ENCODE assay signal across 9 cellular contexts in the genomic region with DNA sequence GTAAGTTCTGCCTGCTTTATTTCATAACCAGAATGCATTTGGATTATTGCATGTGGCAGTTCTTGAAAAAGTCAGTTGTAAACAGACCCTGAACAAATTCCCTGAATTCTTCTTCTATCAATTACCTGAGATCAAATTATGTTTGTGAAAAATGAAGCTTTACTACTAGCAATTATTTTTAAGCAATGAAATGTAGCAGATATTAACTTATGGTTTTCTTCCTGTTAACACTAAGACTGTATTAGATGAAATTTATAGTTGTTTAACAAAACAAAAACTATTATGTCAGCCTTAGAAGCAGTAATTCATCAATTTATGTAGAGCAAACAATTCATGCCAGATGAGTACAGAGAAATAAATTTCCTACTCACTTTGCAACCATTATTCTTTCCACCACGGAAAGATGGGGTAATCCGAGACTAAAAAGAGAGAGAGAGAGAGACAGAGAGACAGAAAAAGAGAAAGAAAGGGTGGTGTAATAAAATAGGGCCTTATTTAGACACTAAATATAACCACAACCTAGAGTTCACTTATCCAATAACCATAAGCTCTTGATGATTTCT.
"Had no signal": no experiment of that assay in that cellular context is flagged by ENCODE, and none has a peak within 500 bp of the region (broad histone marks: within the 10 kb centered on the region; RNA-seq: fewer than 3 reads in every experiment).

No MANE protein-coding gene starts in this region.

- H3K27ac ChIP-seq: ovary, right lobe of liver, stomach, testis had no signal

- H3K36me3 ChIP-seq: ovary, right lobe of liver, stomach had no signal

- H3K9me3 ChIP-seq: ovary, right lobe of liver, stomach, testis had no signal

- ATAC-seq: activated CD4-positive, CD25-positive, alpha-beta regulatory T cell treated with anti-CD3 and anti-CD28 coated beads, Interleukin-2, amount 50 U/mL, for 24 hours; esophagus mucosa; right lobe of liver had no signal

- DNase-seq: activated naive CD4-positive, alpha-beta T cell treated with Interleukin-2 at 50 U/mL for 16 hours; hypothalamus; ovary; right lobe of liver; stomach; SW 1271; testis had no signal

- H3K4me3 ChIP-seq: ovary, right lobe of liver, stomach, testis had no signal

- H3K4me1 ChIP-seq: right lobe of liver had no signal

- H3K27me3 ChIP-seq: ovary, right lobe of liver, stomach, testis had no signal
